In the genomic region with DNA sequence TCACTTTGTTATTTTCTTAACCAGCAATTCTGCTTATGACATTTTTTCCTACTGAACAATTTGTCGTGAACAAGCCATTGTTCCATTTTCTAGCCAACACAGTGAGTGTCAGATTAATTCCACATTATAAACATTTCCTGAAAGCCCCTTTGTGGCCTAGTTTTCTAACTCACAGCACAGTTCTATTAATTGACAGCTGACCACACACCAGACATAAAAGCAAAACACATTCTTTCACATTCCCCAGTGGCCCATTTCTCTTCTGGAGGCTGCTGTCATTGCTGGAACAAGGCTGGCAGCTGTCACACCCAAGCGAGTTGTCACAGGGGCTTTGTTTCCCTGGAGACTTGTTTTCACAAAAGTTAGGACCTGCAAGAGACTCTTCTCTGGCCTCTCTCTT, we compare ENCODE assay signal across 24 cellular contexts. TPM values are rescaled to one million over a fixed set of nuclear protein-coding genes. Genes with fewer than 3 reads are reported as not detected.
DNase-seq lines count a peak whose midpoint lies in the region; ATAC-seq, FAIRE-seq and TF ChIP-seq lines count a peak whose summit lies in the region.
"Had no signal": no experiment of that assay in that cellular context is flagged by ENCODE, and none has a peak within 500 bp of the region (broad histone marks: within the 10 kb centered on the region; RNA-seq: fewer than 3 reads in every experiment).

No MANE protein-coding gene starts in this region.

- H2AFZ ChIP-seq in mammary epithelial cell (ENCODE audit: low read depth, low read length) (no peak overlapping the region), astrocyte (ENCODE audit: low read depth, low read length) (no peak overlapping the region)

- H3K4me3 ChIP-seq in breast epithelium (no peak overlapping the region), mammary epithelial cell (replicated peaks in 1 of 3; ENCODE audit: insufficient read depth in 1 of 3, low read depth in 2 of 3, low read length in 3 of 3) (no peak overlapping the region), astrocyte (ENCODE audit: insufficient read depth, low read depth, low read length) (no peak overlapping the region)
- H3K4me3 ChIP-seq: psoas muscle, tibial artery had no signal

- peaks cover 0 to 5% of the 10 kb centered on the region in 2 donors for H3K9me3 ChIP-seq in breast epithelium
- H3K9me3 ChIP-seq in mammary epithelial cell (replicated peaks; ENCODE audit: insufficient read depth, low read length) = no peaks in the 10 kb centered on the region
- H3K9me3 ChIP-seq in astrocyte (ENCODE audit: insufficient read depth, low read depth, low read length) = no peaks in the 10 kb centered on the region
- H3K9me3 ChIP-seq in T-helper 17 cell (ENCODE audit: control insufficient read depth, low read length, poor library complexity, severe bottlenecking) = no peaks in the 10 kb centered on the region
- H3K9me3 ChIP-seq: psoas muscle, tibial artery had no signal

- in situ Hi-C loops in mammary epithelial cell (cut with MboI; ENCODE audit: low sequenced_read_pairs in 2 of 2) = no loop called here

- H3K4me1 ChIP-seq in breast epithelium = no peaks in the 10 kb centered on the region
- no peaks in the 10 kb centered on the region for H3K4me1 ChIP-seq in mammary epithelial cell (ENCODE audit: insufficient read depth, low read length)
- no peaks in the 10 kb centered on the region for H3K4me1 ChIP-seq in astrocyte (ENCODE audit: insufficient read depth, low read length)
- H3K4me1 ChIP-seq: psoas muscle had no signal

- H3K27ac ChIP-seq in breast epithelium (peak overlapping the region; percentile 21 to 48), mammary epithelial cell (ENCODE audit: insufficient read depth, low read depth, low read length) (no peak overlapping the region), astrocyte (ENCODE audit: low read depth, low read length) (no peak overlapping the region)
- H3K27ac ChIP-seq: psoas muscle had no signal

- TF ChIP-seq CTCF in breast epithelium (IDR thresholded peaks at IDR 0.05) (no peak), mammary epithelial cell (conservative IDR thresholded peaks at IDR 0.05 in 1 of 2, IDR thresholded peaks at IDR 0.05 in 1 of 2; ENCODE audit: extremely low read depth in 1 of 2, insufficient read depth in 1 of 2, low read depth in 1 of 2, low read length in 2 of 2) (no peak), astrocyte (IDR thresholded peaks at IDR 0.05; ENCODE audit: insufficient read depth, low read depth, low read length) (no peak)

- TF ChIP-seq POLR2A in breast epithelium (IDR thresholded peaks at IDR 0.05) = no peak

- H3K9ac ChIP-seq in mammary epithelial cell (ENCODE audit: insufficient read depth, low read length) (no peak overlapping the region), astrocyte (ENCODE audit: low read length) (no peak overlapping the region)

- no peaks in the 10 kb centered on the region for H3K36me3 ChIP-seq in breast epithelium
- H3K36me3 ChIP-seq in mammary epithelial cell (ENCODE audit: insufficient read depth, low read length) = no peaks in the 10 kb centered on the region
- no peaks in the 10 kb centered on the region for H3K36me3 ChIP-seq in astrocyte (ENCODE audit: insufficient read depth, low read length)

- CTCF ChIA-PET in mammary epithelial cell (lab: Charles Lee; ENCODE audit: low non-redundant PET) = no interaction called here

- FAIRE-seq in astrocyte (lab: Jason Lieb, UNC) = peak; percentile 26
- FAIRE-seq: GM18507, islet of Langerhans had no signal

- intact Hi-C loops in breast epithelium (cut with DNase I; ENCODE audit: low total_unique reads) (no loop called here), mammary epithelial cell (cut with micrococcal nuclease) (no loop called here)

- H3K27me3 ChIP-seq in breast epithelium (no peaks in the 10 kb centered on the region), mammary epithelial cell (ENCODE audit: insufficient read depth, low read length) (no peaks in the 10 kb centered on the region), astrocyte (ENCODE audit: insufficient read depth, low read length) (no peaks in the 10 kb centered on the region)
- H3K27me3 ChIP-seq: tibial artery had no signal

- dilution Hi-C loops in mammary epithelial cell (cut with HindIII; ENCODE audit: low sequenced_read_pairs) = no loop called here

- H3K4me2 ChIP-seq in mammary epithelial cell (ENCODE audit: insufficient read depth, low read depth, low read length) = no peak overlapping the region
- H3K4me2 ChIP-seq in astrocyte (ENCODE audit: low read length) = no peak overlapping the region

- WGBS in mammary epithelial cell (ENCODE audit: low coverage, missing lambda C conversion rate) = 79% methylated on average over 2 of the region's 2 CpGs

- peaks cover 4% of the 10 kb centered on the region for H3K9me3 Mint-ChIP-seq in astrocyte (ENCODE audit: unreplicated experiment)
- H3K9me3 Mint-ChIP-seq: activated naive CD8-positive, alpha-beta T cell treated with anti-CD3 and anti-CD28 coated beads, Interleukin-2, amount 10 ng/mL, durations not matched to agents 7 days and 5 days; natural killer cell treated with Interleukin-12 subunit alpha and Interleukin-12 subunit beta and Interleukin-15 and Interleukin-18, amount 100 ng/mL, for 72 hours; stimulated activated effector memory CD8-positive, alpha-beta T cell treated with anti-CD3 and anti-CD28 coated beads, Interleukin-12 subunit alpha, Interleukin-12 subunit beta, amount 100 ng/mL, for 72 hours had no signal

- DNase-seq in breast epithelium (ENCODE audit: low spot score in 2 of 2) = no peak
- DNase-seq in mammary epithelial cell = no peak
- no peak for DNase-seq in astrocyte (ENCODE audit: low read depth)
- peak; percentile 18 to 65 for DNase-seq in hippocampal formation (lab: John Stamatoyannopoulos, UW)
- DNase-seq in superior temporal gyrus (ENCODE audit: extremely low spot score) = peak; percentile 75
- DNase-seq in stimulated activated CD4-positive, alpha-beta T cell treated with anti-CD3 and anti-CD28 coated beads, Interleukin-2, amount 100 ng/mL, for 48 hours = no peak
- no peak for DNase-seq in activated CD4-positive, alpha-beta T cell treated with anti-CD3 and anti-CD28 coated beads, Interleukin-2, amount 50 U/mL, for 48 hours
- no peak for DNase-seq in T-helper 17 cell
- DNase-seq: activated naive CD8-positive, alpha-beta T cell treated with anti-CD3 and anti-CD28 coated beads, Interleukin-2, amount 10 ng/mL, durations not matched to agents 7 days and 5 days; effector memory CD8-positive, alpha-beta T cell; H7; IMR-90; mesenchymal stem cell; NCI-H2029 treated with DMSO at 0.1 percent for 48 hours; NCI-H510A; psoas muscle; stimulated activated CD4-positive, alpha-beta T cell treated with anti-CD3 and anti-CD28 coated beads, Interleukin-12 subunit alpha, Interleukin-12 subunit beta, amount 100 ng/mL, for 4 hours; T-helper 9 cell; tibial artery had no signal

- H4K20me1 ChIP-seq in mammary epithelial cell (ENCODE audit: insufficient read depth, low read length) = no peaks in the 10 kb centered on the region
- H4K20me1 ChIP-seq in astrocyte (ENCODE audit: insufficient read depth, low read length) = peaks cover 57% of the 10 kb centered on the region

- BruUV-seq in mammary epithelial cell (replicated peaks; lab: Mats Ljungman, UMichigan) = no TSS peak

- peak overlapping the region; percentile 48 for H3K27ac Mint-ChIP-seq in astrocyte (ENCODE audit: unreplicated experiment)
- no peak overlapping the region for H3K27ac Mint-ChIP-seq in T-helper 17 cell
- H3K27ac Mint-ChIP-seq: activated naive CD8-positive, alpha-beta T cell treated with anti-CD3 and anti-CD28 coated beads, Interleukin-2, amount 10 ng/mL, durations not matched to agents 7 days and 5 days; activated T-helper 17 cell treated with anti-CD3 and anti-CD28 coated beads, Interleukin-2, amount 50 U/mL, for 72 hours; effector memory CD8-positive, alpha-beta T cell; natural killer cell treated with Interleukin-12 subunit alpha and Interleukin-12 subunit beta and Interleukin-15 and Interleukin-18, amount 100 ng/mL, for 72 hours; stimulated activated effector memory CD8-positive, alpha-beta T cell treated with anti-CD3 and anti-CD28 coated beads, Interleukin-12 subunit alpha, Interleukin-12 subunit beta, amount 100 ng/mL, for 72 hours had no signal

- H3K36me3 Mint-ChIP-seq in astrocyte (ENCODE audit: low read depth, unreplicated experiment) (peaks cover 41% of the 10 kb centered on the region), T-helper 17 cell (ENCODE audit: low read depth) (peaks cover 8% of the 10 kb centered on the region)
- H3K36me3 Mint-ChIP-seq: activated naive CD8-positive, alpha-beta T cell treated with anti-CD3 and anti-CD28 coated beads, Interleukin-2, amount 10 ng/mL, durations not matched to agents 7 days and 5 days; natural killer cell treated with Interleukin-12 subunit alpha and Interleukin-12 subunit beta and Interleukin-15 and Interleukin-18, amount 100 ng/mL, for 72 hours; stimulated activated effector memory CD8-positive, alpha-beta T cell treated with anti-CD3 and anti-CD28 coated beads, Interleukin-12 subunit alpha, Interleukin-12 subunit beta, amount 100 ng/mL, for 72 hours had no signal

- H3K4me1 Mint-ChIP-seq in astrocyte (ENCODE audit: low read depth, unreplicated experiment) (peaks cover 35% of the 10 kb centered on the region), T-helper 17 cell (no peaks in the 10 kb centered on the region)
- H3K4me1 Mint-ChIP-seq: activated naive CD8-positive, alpha-beta T cell treated with anti-CD3 and anti-CD28 coated beads, Interleukin-2, amount 10 ng/mL, durations not matched to agents 7 days and 5 days; activated T-helper 17 cell treated with anti-CD3 and anti-CD28 coated beads, Interleukin-2, amount 50 U/mL, for 72 hours; stimulated activated effector memory CD8-positive, alpha-beta T cell treated with anti-CD3 and anti-CD28 coated beads, Interleukin-12 subunit alpha, Interleukin-12 subunit beta, amount 100 ng/mL, for 72 hours had no signal

- no peak for ATAC-seq in T-helper 17 cell
- ATAC-seq: activated T-helper 17 cell treated with anti-CD3 and anti-CD28 coated beads, Interleukin-2, amount 50 U/mL, for 72 hours; effector memory CD8-positive, alpha-beta T cell; natural killer cell treated with Interleukin-12 subunit alpha and Interleukin-12 subunit beta and Interleukin-15 and Interleukin-18, amount 100 ng/mL, for 72 hours; psoas muscle; stimulated activated effector memory CD8-positive, alpha-beta T cell treated with anti-CD3 and anti-CD28 coated beads, Interleukin-12 subunit alpha, Interleukin-12 subunit beta, amount 100 ng/mL, for 72 hours had no signal

- H3K4me3 Mint-ChIP-seq in astrocyte (ENCODE audit: unreplicated experiment) = no peak overlapping the region
- no peak overlapping the region for H3K4me3 Mint-ChIP-seq in T-helper 17 cell
- H3K4me3 Mint-ChIP-seq: activated naive CD8-positive, alpha-beta T cell treated with anti-CD3 and anti-CD28 coated beads, Interleukin-2, amount 10 ng/mL, durations not matched to agents 7 days and 5 days; activated T-helper 17 cell treated with anti-CD3 and anti-CD28 coated beads, Interleukin-2, amount 50 U/mL, for 72 hours; effector memory CD8-positive, alpha-beta T cell; natural killer cell treated with Interleukin-12 subunit alpha and Interleukin-12 subunit beta and Interleukin-15 and Interleukin-18, amount 100 ng/mL, for 72 hours; stimulated activated effector memory CD8-positive, alpha-beta T cell treated with anti-CD3 and anti-CD28 coated beads, Interleukin-12 subunit alpha, Interleukin-12 subunit beta, amount 100 ng/mL, for 72 hours had no signal

- H3K79me2 ChIP-seq in mammary epithelial cell (ENCODE audit: insufficient read depth, low read length) (peaks cover 64% of the 10 kb centered on the region), astrocyte (ENCODE audit: insufficient read depth, low read length) (peaks cover 70% of the 10 kb centered on the region)

- no peaks in the 10 kb centered on the region for H3K27me3 Mint-ChIP-seq in astrocyte (ENCODE audit: low read depth, unreplicated experiment)
- H3K27me3 Mint-ChIP-seq in T-helper 17 cell = peaks cover 19% of the 10 kb centered on the region

RNA-seq across cellular contexts. Expression of a gene that starts 50.7 kb away (rescaled TPM):
- total RNA-seq in breast epithelium = 10 to 100 TPM in 2 of 3 donors, 1 to 10 TPM in 1; 8.6 to 64.5 (median 31.5) TPM
- total RNA-seq in mammary epithelial cell = 10 to 100 TPM; 27.3 to 51.3 TPM
- 14.0 TPM for polyA plus RNA-seq in mammary epithelial cell
- polyA minus RNA-seq in mammary epithelial cell = 30.8 TPM
- 68.7 and 73.9 TPM in 2 replicates for total RNA-seq in astrocyte
- total RNA-seq in T-helper 17 cell = 1 to 10 TPM in 1 of 2 donors, under 1 TPM in 1; 0.18 to 2.1 TPM

Comparison
In these comparisons a context has a peak if more than half of its experiments do, and no peak if none do; other contexts are left out.
1. H3K27ac ChIP-seq: peak in breast epithelium (2 of 2); none in mammary epithelial cell (single experiment) and astrocyte (single experiment).
2. DNase-seq: peak in hippocampal formation (2 of 2) and superior temporal gyrus (single experiment); none in breast epithelium (0 of 2), mammary epithelial cell (single experiment), astrocyte (single experiment), stimulated activated CD4-positive, alpha-beta T cell treated with anti-CD3 and anti-CD28 coated beads, Interleukin-2, amount 100 ng/mL, for 48 hours (0 of 2), activated CD4-positive, alpha-beta T cell treated with anti-CD3 and anti-CD28 coated beads, Interleukin-2, amount 50 U/mL, for 48 hours (0 of 2) and T-helper 17 cell (0 of 3).